Comparison of ENCODE assay signal across 29 cellular contexts in the genomic region with DNA sequence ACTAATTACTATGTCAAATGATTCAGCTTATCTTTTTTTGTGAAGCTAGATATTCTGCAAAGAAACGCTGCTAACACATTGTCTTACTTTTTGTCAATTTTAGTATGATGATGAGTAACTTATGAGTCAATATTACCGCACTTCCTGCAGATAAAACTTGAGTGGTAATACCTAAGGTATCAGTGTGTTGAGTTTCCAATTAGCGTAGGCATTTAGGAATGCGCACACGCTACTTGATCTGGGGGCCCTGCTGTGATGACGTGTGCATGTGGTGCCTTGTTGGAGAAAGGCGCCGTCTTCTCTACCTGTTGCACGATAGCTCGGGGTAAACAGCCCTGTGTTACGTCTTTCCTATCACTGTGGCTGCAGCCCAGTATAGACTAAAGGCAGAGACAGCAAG.
A peak's percentile ranks its signal among the peaks of the same experiment; 100 is the strongest.
DNase-seq lines count a peak whose midpoint lies in the region; ATAC-seq and TF ChIP-seq lines count a peak whose summit lies in the region.
"Had no signal": no experiment of that assay in that cellular context is flagged by ENCODE, and none has a peak within 500 bp of the region (broad histone marks: within the 10 kb centered on the region; RNA-seq: fewer than 3 reads in every experiment).

No MANE protein-coding gene starts in this region.

- no peak overlapping the region for H3K4me3 ChIP-seq in fibroblast of the aortic adventitia (ENCODE audit: low read depth, low read length)
- H3K4me3 ChIP-seq: BLaER1 treated with 17β-estradiol and CSF1 and Interleukin-3, amounts not matched to agents 10 nM and 100 nM; colonic mucosa; PC-9; tibial nerve had no signal

- ATAC-seq in GM18873 (IDR thresholded peaks at IDR 0.05; ENCODE audit: low FRiP score, unreplicated experiment): no peak
- no peak for ATAC-seq in left colon
- ATAC-seq in stimulated activated effector memory CD8-positive, alpha-beta T cell treated with anti-CD3 and anti-CD28 coated beads, Interleukin-12 subunit alpha, Interleukin-12 subunit beta, amount 100 ng/mL, for 72 hours: no peak
- ATAC-seq: effector memory CD8-positive, alpha-beta T cell; naive thymus-derived CD4-positive, alpha-beta T cell; stimulated activated naive CD8-positive, alpha-beta T cell treated with anti-CD3 and anti-CD28 coated beads, Interleukin-15, amount 100 ng/mL, for 72 hours; T-helper 17 cell had no signal

- H3K27ac Mint-ChIP-seq in stimulated activated effector memory CD8-positive, alpha-beta T cell treated with anti-CD3 and anti-CD28 coated beads, Interleukin-12 subunit alpha, Interleukin-12 subunit beta, amount 100 ng/mL, for 72 hours: no peak overlapping the region
- H3K27ac Mint-ChIP-seq: activated T-helper 1 cell treated with anti-CD3 and anti-CD28 coated beads, Interleukin-12 subunit alpha, Interleukin-12 subunit beta, Interleukin-2, Interleukin-4 antibody, amounts not matched to agents 30 ng/mL and 10 ng/mL and 1 ng/mL, durations not matched to agents 14 hours and 24 hours and 36 hours; effector memory CD8-positive, alpha-beta T cell; naive thymus-derived CD4-positive, alpha-beta T cell; stimulated activated naive CD8-positive, alpha-beta T cell treated with anti-CD3 and anti-CD28 coated beads, Interleukin-15, amount 100 ng/mL, for 72 hours; T-helper 17 cell had no signal

- H3K4me1 Mint-ChIP-seq in stimulated activated effector memory CD8-positive, alpha-beta T cell treated with anti-CD3 and anti-CD28 coated beads, Interleukin-12 subunit alpha, Interleukin-12 subunit beta, amount 100 ng/mL, for 72 hours: no peaks in the 10 kb centered on the region
- H3K4me1 Mint-ChIP-seq: naive thymus-derived CD4-positive, alpha-beta T cell; stimulated activated naive CD8-positive, alpha-beta T cell treated with anti-CD3 and anti-CD28 coated beads, Interleukin-15, amount 100 ng/mL, for 72 hours; T-helper 17 cell had no signal

- peak; percentile 26 for DNase-seq in 8988T
- peak; percentile 97 for DNase-seq in HT1080 (ENCODE audit: low read depth)
- DNase-seq in amniotic epithelial cell (ENCODE audit: low read depth): peak; percentile 15
- DNase-seq in fibroblast of the aortic adventitia (ENCODE audit: low read depth): peak; percentile 12
- DNase-seq in LoVo (ENCODE audit: low spot score): no peak
- no peak for DNase-seq in left colon
- DNase-seq in stimulated activated effector memory CD8-positive, alpha-beta T cell treated with anti-CD3 and anti-CD28 coated beads, Interleukin-12 subunit alpha, Interleukin-12 subunit beta, amount 100 ng/mL, for 72 hours (ENCODE audit: low spot score in 2 of 2): no peak
- DNase-seq: activated CD4-positive, alpha-beta T cell treated with anti-CD3 and anti-CD28 coated beads for 4 hours; activated naive CD4-positive, alpha-beta T cell treated with anti-CD3 and anti-CD28 coated beads, Interleukin-2, amount 50 U/mL, for 16 hours; anterior cingulate cortex; colonic mucosa; effector memory CD8-positive, alpha-beta T cell; glutamatergic neuron; HCEC 1CT; left cardiac atrium; mesendoderm; naive thymus-derived CD4-positive, alpha-beta T cell; NCI-H1105 treated with DMSO at 0.1 percent for 48 hours; NCI-H2081 treated with DMSO at 0.1 percent for 48 hours; NCI-H446; PC-9; retina; stimulated activated CD4-positive, alpha-beta T cell treated with anti-CD3 and anti-CD28 coated beads, Interleukin-4, amount 100 ng/mL, for 24 hours; stimulated activated naive CD8-positive, alpha-beta T cell treated with anti-CD3 and anti-CD28 coated beads, Interleukin-15, amount 100 ng/mL, for 72 hours; T-helper 17 cell had no signal

- H3K4me3 Mint-ChIP-seq in stimulated activated effector memory CD8-positive, alpha-beta T cell treated with anti-CD3 and anti-CD28 coated beads, Interleukin-12 subunit alpha, Interleukin-12 subunit beta, amount 100 ng/mL, for 72 hours: no peak overlapping the region
- H3K4me3 Mint-ChIP-seq: activated T-helper 1 cell treated with anti-CD3 and anti-CD28 coated beads, Interleukin-12 subunit alpha, Interleukin-12 subunit beta, Interleukin-2, Interleukin-4 antibody, amounts not matched to agents 30 ng/mL and 10 ng/mL and 1 ng/mL, durations not matched to agents 14 hours and 24 hours and 36 hours; effector memory CD8-positive, alpha-beta T cell; naive thymus-derived CD4-positive, alpha-beta T cell; stimulated activated naive CD8-positive, alpha-beta T cell treated with anti-CD3 and anti-CD28 coated beads, Interleukin-15, amount 100 ng/mL, for 72 hours; T-helper 17 cell had no signal

- H3K9me3 Mint-ChIP-seq in stimulated activated effector memory CD8-positive, alpha-beta T cell treated with anti-CD3 and anti-CD28 coated beads, Interleukin-12 subunit alpha, Interleukin-12 subunit beta, amount 100 ng/mL, for 72 hours: peaks cover 3% of the 10 kb centered on the region
- H3K9me3 Mint-ChIP-seq: activated T-helper 1 cell treated with anti-CD3 and anti-CD28 coated beads, Interleukin-12 subunit alpha, Interleukin-12 subunit beta, Interleukin-2, Interleukin-4 antibody, amounts not matched to agents 30 ng/mL and 10 ng/mL and 1 ng/mL, durations not matched to agents 14 hours and 24 hours and 36 hours had no signal

- no peaks in the 10 kb centered on the region for H3K36me3 Mint-ChIP-seq in stimulated activated effector memory CD8-positive, alpha-beta T cell treated with anti-CD3 and anti-CD28 coated beads, Interleukin-12 subunit alpha, Interleukin-12 subunit beta, amount 100 ng/mL, for 72 hours

- intact Hi-C loops in left colon (cut with DNase I, micrococcal nuclease): no loop called here

- no peak for TF ChIP-seq CTCF in fibroblast of the aortic adventitia (IDR thresholded peaks at IDR 0.05; ENCODE audit: insufficient read depth, low read length)

Comparison
In these comparisons a context has a peak if more than half of its experiments do, and no peak if none do; other contexts are left out.
1. DNase-seq: peak in 8988T (single experiment), HT1080 (single experiment), amniotic epithelial cell (single experiment) and fibroblast of the aortic adventitia (single experiment); none in LoVo (single experiment), left colon (0 of 2) and stimulated activated effector memory CD8-positive, alpha-beta T cell treated with anti-CD3 and anti-CD28 coated beads, Interleukin-12 subunit alpha, Interleukin-12 subunit beta, amount 100 ng/mL, for 72 hours (0 of 2).